In genomic region chr15:62758952-62759349, GRCh38 we compare ENCODE assay signal across 16 cellular contexts.
DNase-seq lines count a peak whose midpoint lies in the region; ATAC-seq, FAIRE-seq and TF ChIP-seq lines count a peak whose summit lies in the region.
"Had no signal": no experiment of that assay in that cellular context is flagged by ENCODE, and none has a peak within 500 bp of the region (broad histone marks: within the 10 kb centered on the region; RNA-seq: fewer than 3 reads in every experiment).

No MANE protein-coding gene starts in this region.

- H3K9me3 ChIP-seq in Caco-2 = no peaks in the 10 kb centered on the region
- no peaks in the 10 kb centered on the region for H3K9me3 ChIP-seq in skeletal muscle tissue (ENCODE audit: control insufficient read depth in 3 of 3, low read length in 3 of 3)
- H3K9me3 ChIP-seq in small intestine (ENCODE audit: control insufficient read depth, low read depth) = no peaks in the 10 kb centered on the region

- H3K27me3 ChIP-seq in Caco-2 (replicated peaks; ENCODE audit: control insufficient read depth, insufficient read depth, low read length) = no peaks in the 10 kb centered on the region
- H3K27me3 ChIP-seq in skeletal muscle tissue (ENCODE audit: control insufficient read depth in 3 of 3, insufficient read depth in 3 of 3, low read length in 3 of 3) = no peaks in the 10 kb centered on the region
- H3K27me3 ChIP-seq in small intestine (ENCODE audit: control insufficient read depth in 2 of 2, insufficient read depth in 2 of 2, low read length in 2 of 2) = no peaks in the 10 kb centered on the region

- POLR2A ChIA-PET in Caco-2 (lab: Charles Lee) = no interaction called here

- in situ Hi-C loops in KBM-7 (cut with MboI; ENCODE audit: low pct_unique_long_range_greater_than_20kb, low sequenced_read_pairs) = no loop called here

- H3K9me3 Mint-ChIP-seq in Caco-2 (ENCODE audit: unreplicated experiment) = no peaks in the 10 kb centered on the region
- no peaks in the 10 kb centered on the region for H3K9me3 Mint-ChIP-seq in brain
- H3K9me3 Mint-ChIP-seq: activated T-helper 17 cell treated with anti-CD3 and anti-CD28 coated beads, Interleukin-2, amount 50 U/mL, for 72 hours had no signal

- FAIRE-seq in small intestine (lab: Jason Lieb, UNC) = no peak

- H3K4me3 ChIP-seq in Caco-2 (ENCODE audit: low read depth, low read length) = no peak overlapping the region
- peak overlapping the region in 1 of 3 donors; percentile 18 for H3K4me3 ChIP-seq in skeletal muscle tissue (ENCODE audit: low read length in 3 of 3)
- H3K4me3 ChIP-seq in small intestine (ENCODE audit: low read depth in 1 of 2, low read length in 2 of 2) = no peak overlapping the region

- TF ChIP-seq CTCF in Caco-2 (IDR thresholded peaks at IDR 0.05; ENCODE audit: insufficient read depth in 1 of 2, low read depth in 1 of 2, low read length in 1 of 2, severe bottlenecking in 1 of 2, unreplicated experiment in 1 of 2) (no peak), brain (conservative IDR thresholded peaks at IDR 0.05) (no peak)

- WGBS in small intestine, 3 donors = 84 to 91% (median 85%) methylated on average over 4 of the region's 4 CpGs

- CTCF ChIA-PET in Caco-2 (lab: Charles Lee) = no interaction called here

- peak overlapping the region; percentile 4 for H3K27ac ChIP-seq in skeletal muscle tissue (ENCODE audit: low read depth, low read length)
- no peak overlapping the region for H3K27ac ChIP-seq in small intestine (ENCODE audit: low read depth in 1 of 2, low read length in 1 of 2)

- H3K36me3 Mint-ChIP-seq in Caco-2 (ENCODE audit: insufficient read depth, unreplicated experiment) = peaks cover 78% of the 10 kb centered on the region
- H3K36me3 Mint-ChIP-seq in brain = peaks cover 41% of the 10 kb centered on the region

- H3K4me1 Mint-ChIP-seq in Caco-2 (ENCODE audit: low read depth, unreplicated experiment) = peaks cover 14% of the 10 kb centered on the region
- H3K4me1 Mint-ChIP-seq in brain = peaks cover 43% of the 10 kb centered on the region
- H3K4me1 Mint-ChIP-seq: activated T-helper 17 cell treated with anti-CD3 and anti-CD28 coated beads, Interleukin-2, amount 50 U/mL, for 72 hours had no signal

- H3K27me3 Mint-ChIP-seq in Caco-2 (ENCODE audit: insufficient read depth, unreplicated experiment) = no peaks in the 10 kb centered on the region
- H3K27me3 Mint-ChIP-seq in brain = peaks cover 4% of the 10 kb centered on the region
- H3K27me3 Mint-ChIP-seq: activated T-helper 17 cell treated with anti-CD3 and anti-CD28 coated beads, Interleukin-2, amount 50 U/mL, for 72 hours had no signal

- intact Hi-C loops in Caco-2 (cut with micrococcal nuclease; ENCODE audit: unreplicated experiment) (no loop called here), left ventricle myocardium superior (cut with micrococcal nuclease) (no loop called here)

- H3K36me3 ChIP-seq in Caco-2 (ENCODE audit: control insufficient read depth, insufficient read depth, low read length) = no peaks in the 10 kb centered on the region; the same call in 1 of the 2 replicates
- peaks cover 20 to 34% (median 27%) of the 10 kb centered on the region in 3 donors for H3K36me3 ChIP-seq in skeletal muscle tissue (ENCODE audit: control insufficient read depth in 3 of 3, insufficient read depth in 3 of 3, low read length in 3 of 3)
- peaks cover 0 to 13% of the 10 kb centered on the region in 2 donors for H3K36me3 ChIP-seq in small intestine (ENCODE audit: control insufficient read depth in 2 of 2, insufficient read depth in 2 of 2, low read length in 2 of 2)

- H3K9ac ChIP-seq in skeletal muscle tissue (ENCODE audit: low read depth in 1 of 3, low read length in 3 of 3) = no peak overlapping the region

- DNase-seq in Caco-2 (no peak), left ventricle myocardium superior (no peak), T1000 (lab: John Stamatoyannopoulos, UW) (no peak), small intestine (no peak), KBM-7 (no peak)
- DNase-seq: activated CD4-positive, alpha-beta T cell treated with anti-CD3 and anti-CD28 coated beads, Interleukin-2, amount 50 U/mL, for 1 hour; COR-L47; effector memory CD4-positive, alpha-beta T cell; Karpas-422; NCI-H146; NCI-H69; stimulated activated CD4-positive, alpha-beta T cell treated with anti-CD3 and anti-CD28 coated beads, Interleukin-2, amount 100 ng/mL, for 48 hours had no signal

- H3K4me3 Mint-ChIP-seq in Caco-2 (ENCODE audit: unreplicated experiment) (no peak overlapping the region), brain (peak overlapping the region in 1 of 5 experiments; percentile 73)
- H3K4me3 Mint-ChIP-seq: activated T-helper 17 cell treated with anti-CD3 and anti-CD28 coated beads, Interleukin-2, amount 50 U/mL, for 72 hours had no signal

- peak overlapping the region; percentile 63 for H3K27ac Mint-ChIP-seq in Caco-2 (ENCODE audit: unreplicated experiment)
- H3K27ac Mint-ChIP-seq in brain = peak overlapping the region in 3 of 5 experiments; percentile 73 to 90 (median 78)
- H3K27ac Mint-ChIP-seq: activated T-helper 17 cell treated with anti-CD3 and anti-CD28 coated beads, Interleukin-2, amount 50 U/mL, for 72 hours had no signal

- ATAC-seq in left ventricle myocardium superior (peak; percentile 10), GM21528 (IDR thresholded peaks at IDR 0.05; ENCODE audit: low FRiP score, unreplicated experiment) (no peak)
- ATAC-seq: activated T-helper 17 cell treated with anti-CD3 and anti-CD28 coated beads, Interleukin-2, amount 50 U/mL, for 72 hours had no signal

- H3K4me1 ChIP-seq in Caco-2 (peaks cover 21% of the 10 kb centered on the region), skeletal muscle tissue (ENCODE audit: control insufficient read depth in 3 of 3, insufficient read depth in 3 of 3, low read length in 3 of 3) (peaks cover 3 to 8% (median 5%) of the 10 kb centered on the region in 3 donors), small intestine (ENCODE audit: control insufficient read depth in 2 of 2, insufficient read depth in 1 of 2, low read depth in 1 of 2, low read length in 1 of 2) (no peaks in the 10 kb centered on the region)

- BruUV-seq in Caco-2 (replicated peaks; lab: Mats Ljungman, UMichigan) = no TSS peak
